Comparison of ENCODE assay signal across 1 cellular context in genomic region chr16:30650369-30651123, GRCh38.
TF ChIP-seq lines count a peak whose summit lies in the region.

Gene PRR14 (plus strand): TSS chr16:30650960. CDS start chr16:30651646, 686 bp downstream.

TF ChIP-seq in K562, 482 proteins besides CTCF, POLR2A, EP300 and RAD21 (continued from another document and continues in another):
- TF ChIP-seq TCFL5 (CRISPR knock-in tag; conservative IDR thresholded peaks at IDR 0.05) (no peak), CGGBP1 (CRISPR knock-in tag; IDR thresholded peaks at IDR 0.05) (no peak), PRPF4 (IDR thresholded peaks at IDR 0.05; ENCODE audit: insufficient read depth, low read depth, low read length, poor library complexity, severe bottlenecking) (peak; percentile 34), HINFP (tag; conservative IDR thresholded peaks at IDR 0.05; ENCODE audit: low read depth) (no peak), ATF4 (CRISPR knock-in tag; IDR thresholded peaks at IDR 0.05) (no peak), ZNF740 (CRISPR knock-in tag; IDR thresholded peaks at IDR 0.05) (0 out of 2 replicates have a peak, but pooled peaks have one; percentile 42), ZNF740 (tag; IDR thresholded peaks at IDR 0.05) (no peak), ZBTB34 (CRISPR knock-in tag; IDR thresholded peaks at IDR 0.05) (no peak), SAP30 (IDR thresholded peaks at IDR 0.05; ENCODE audit: borderline replicate concordance, insufficient read depth, low read depth, low read length, poor library complexity, severe bottlenecking) (no peak), TCF7L2 (IDR thresholded peaks at IDR 0.05; ENCODE audit: low read depth, low read length) (no peak), CBX5 (IDR thresholded peaks at IDR 0.05; ENCODE audit: borderline replicate concordance, low read depth) (no peak), RBM25 (IDR thresholded peaks at IDR 0.05; ENCODE audit: low read depth, low read length, severe bottlenecking) (peak; percentile 94), ARID3A (IDR thresholded peaks at IDR 0.05; ENCODE audit: borderline replicate concordance, low read depth, low read length) (no peak), SMAD3 (CRISPR knock-in tag; conservative IDR thresholded peaks at IDR 0.05) (0 out of 2 replicates have a peak, but pooled peaks have one; percentile 27), NR4A1 (CRISPR knock-in tag; IDR thresholded peaks at IDR 0.05) (no peak), NR4A1 (tag; IDR thresholded peaks at IDR 0.05) (peak; percentile 75; the same call in 1 of the 2 replicates), ZNF239 (CRISPR knock-in tag; IDR thresholded peaks at IDR 0.05) (0 out of 2 replicates have a peak, but pooled peaks have one; percentile 12), E4F1 (CRISPR knock-in tag; IDR thresholded peaks at IDR 0.05; ENCODE audit: borderline replicate concordance) (no peak), NFRKB (IDR thresholded peaks at IDR 0.05; ENCODE audit: low read depth) (peak; percentile 97), GABPB1 (CRISPR knock-in tag; IDR thresholded peaks at IDR 0.05) (peak; percentile 50; the same call in 1 of the 2 replicates), NR2C2 (CRISPR knock-in tag; IDR thresholded peaks at IDR 0.05) (no peak; the same call in 1 of the 2 replicates), NR2C2 (tag; IDR thresholded peaks at IDR 0.05) (peak; percentile 96), ZNF24 (IDR thresholded peaks at IDR 0.05) (no peak), FOXM1 (IDR thresholded peaks at IDR 0.05; ENCODE audit: low read depth) (peak; percentile 83), FOXM1 (CRISPR knock-in tag; IDR thresholded peaks at IDR 0.05; ENCODE audit: low read depth) (no peak), RBFOX2 (IDR thresholded peaks at IDR 0.05; ENCODE audit: low read depth, low read length) (peak; percentile 70; the same call in 1 of the 2 replicates), POLR3G (IDR thresholded peaks at IDR 0.05; ENCODE audit: extremely low read depth, insufficient read length, insufficient replicate concordance) (no peak), CHD2 (IDR thresholded peaks at IDR 0.05; ENCODE audit: low read depth, low read length) (peak; percentile 84), LEF1 (IDR thresholded peaks at IDR 0.05) (peak; percentile 42; the same call in 1 of the 2 replicates), HBP1 (CRISPR knock-in tag; IDR thresholded peaks at IDR 0.05) (no peak), ELF4 (CRISPR knock-in tag; IDR thresholded peaks at IDR 0.05) (peak; percentile 81; the same call in 1 of the 2 replicates), PCBP2 (IDR thresholded peaks at IDR 0.05; ENCODE audit: low read depth, low read length, poor library complexity, severe bottlenecking) (no peak), ZNF507 (tag; conservative IDR thresholded peaks at IDR 0.05) (no peak), ZNF354B (CRISPR knock-in tag; IDR thresholded peaks at IDR 0.05) (no peak; the same call in 1 of the 2 replicates), PML (IDR thresholded peaks at IDR 0.05; ENCODE audit: low read length) (0 out of 2 replicates have a peak, but pooled peaks have one; percentile 4), SP2 (IDR thresholded peaks at IDR 0.05; ENCODE audit: extremely low read depth, low read depth, low read length, poor library complexity, severe bottlenecking) (no peak), HNRNPK (IDR thresholded peaks at IDR 0.05; ENCODE audit: low read depth, low read length, poor library complexity, severe bottlenecking) (no peak), THRAP3 (IDR thresholded peaks at IDR 0.05; ENCODE audit: borderline replicate concordance) (no peak), MTA2 (IDR thresholded peaks at IDR 0.05; ENCODE audit: low read depth) (no peak), BHLHE40 (IDR thresholded peaks at IDR 0.05; ENCODE audit: low read length) (no peak; the same call in none of the 2 replicates), PTTG1 (tag; IDR thresholded peaks at IDR 0.05; ENCODE audit: low read depth) (no peak), ZC3H8 (IDR thresholded peaks at IDR 0.05) (no peak), ZNF395 (CRISPR knock-in tag; IDR thresholded peaks at IDR 0.05) (peak; percentile 70), KAT7 (CRISPR knock-in tag; IDR thresholded peaks at IDR 0.05; ENCODE audit: borderline replicate concordance) (no peak), ZBTB11 (CRISPR knock-in tag; IDR thresholded peaks at IDR 0.05) (peak in 1 of 3 experiments; percentile 83; a peak in 2 of 6 replicates), HSF4 (CRISPR knock-in tag; IDR thresholded peaks at IDR 0.05; ENCODE audit: borderline replicate concordance) (no peak), ZNF398 (CRISPR knock-in tag; IDR thresholded peaks at IDR 0.05) (no peak), NFATC3 (IDR thresholded peaks at IDR 0.05) (no peak), SUPT5H (IDR thresholded peaks at IDR 0.05) (peak; percentile 73; the same call in 1 of the 2 replicates)
